ENCODE assay signal across 11 cellular contexts in genomic region chr14:69629225-69630127, GRCh38. TPM values are rescaled to one million over a fixed set of nuclear protein-coding genes. Genes with fewer than 3 reads are reported as not detected.
DNase-seq lines count a peak whose midpoint lies in the region; ATAC-seq and TF ChIP-seq lines count a peak whose summit lies in the region.
"Had no signal": no experiment of that assay in that cellular context is flagged by ENCODE, and none has a peak within 500 bp of the region (broad histone marks: within the 10 kb centered on the region; RNA-seq: fewer than 3 reads in every experiment).

No MANE protein-coding gene starts in this region.

- H4K20me1 ChIP-seq in fibroblast of lung (ENCODE audit: control insufficient read depth, extremely low read depth, insufficient read depth, low read length), result no peaks in the 10 kb centered on the region

- in situ Hi-C loops in G401 (cut with HindIII; ENCODE audit: low sequenced_read_pairs), result no loop called here

- H3K9ac ChIP-seq in fibroblast of lung (ENCODE audit: insufficient read depth, low read length), result no peak overlapping the region

- TF ChIP-seq CTCF in fibroblast of lung (conservative IDR thresholded peaks at IDR 0.05 in 1 of 2, IDR thresholded peaks at IDR 0.05 in 1 of 2; ENCODE audit: low read depth in 1 of 2, low read length in 2 of 2), result no peak

- no peaks in the 10 kb centered on the region for H3K9me3 ChIP-seq in fibroblast of lung (ENCODE audit: control insufficient read depth, insufficient read depth, low read depth, low read length)

- peak overlapping the region; percentile 23 for H3K27ac ChIP-seq in fibroblast of lung (ENCODE audit: insufficient read depth, low read length)

- H3K27me3 ChIP-seq in fibroblast of lung (ENCODE audit: control insufficient read depth, insufficient read depth, low read length), result no peaks in the 10 kb centered on the region

- H3K79me2 ChIP-seq in fibroblast of lung (ENCODE audit: control insufficient read depth, insufficient read depth, low read length), result peaks cover 24% of the 10 kb centered on the region

- H3K4me2 ChIP-seq in fibroblast of lung (ENCODE audit: extremely low read depth, insufficient read depth, low read length), result peak overlapping the region; percentile 42

- no peak overlapping the region for H2AFZ ChIP-seq in fibroblast of lung (ENCODE audit: low read length)

- H3K4me3 ChIP-seq in fibroblast of lung (replicated peaks in 1 of 4; ENCODE audit: control extremely low read depth in 1 of 4, insufficient read depth in 1 of 4, low read depth in 3 of 4, low read length in 4 of 4), result no peak overlapping the region

- DNase-seq in G401 (ENCODE audit: low spot score) (peak; percentile 51), NCI-H526 (lab: John Stamatoyannopoulos, UW) (peak; percentile 75 to 89), fibroblast of lung (ENCODE audit: low read depth in 2 of 2) (no peak), KG1 (lab: John Stamatoyannopoulos, UW) (no peak), pons (ENCODE audit: low spot score) (no peak), activated gamma-delta T cell (lab: John Stamatoyannopoulos, UW) (no peak)
- DNase-seq: NCI-H1694 treated with DMSO at 0.1 percent for 48 hours; stimulated activated CD4-positive, alpha-beta T cell treated with anti-CD3 and anti-CD28 coated beads, Interleukin-4, amount 100 ng/mL, for 24 hours had no signal

- H3K36me3 ChIP-seq in fibroblast of lung (ENCODE audit: control insufficient read depth, insufficient read depth, low read length), result no peaks in the 10 kb centered on the region

- ATAC-seq in GM18867 (IDR thresholded peaks at IDR 0.05; ENCODE audit: unreplicated experiment), result peak; percentile 49

- H3K4me1 ChIP-seq in fibroblast of lung (ENCODE audit: control insufficient read depth, extremely low read depth, insufficient read depth, low read length), result peaks cover 43% of the 10 kb centered on the region

RNA-seq across cellular contexts. Expression of gene SUSD6, which starts 18.1 kb away (rescaled TPM):
- total RNA-seq in G401 (2014; rRNA removed; shearing (Covaris generic)), result 1.4 and 1.5 TPM in 2 replicates
- 5.6 and 9.1 TPM in 2 replicates for total RNA-seq in fibroblast of lung
- 9.2 and 11.4 TPM in 2 replicates for polyA plus RNA-seq in fibroblast of lung
- 7.2 and 9.7 TPM in 2 replicates for polyA plus RNA-seq in fibroblast of lung (2012)
- polyA minus RNA-seq in fibroblast of lung (ENCODE audit: low replicate concordance), result 18.3 and 25.3 TPM in 2 replicates

RNA-seq across cellular contexts. Expression of gene CCDC177, which starts 54.8 kb away (rescaled TPM):
- 0.75 TPM in 1 of 2 replicates, not detected in the other for total RNA-seq in G401 (2014; rRNA removed; shearing (Covaris generic))
- not detected in 2 replicates for total RNA-seq in fibroblast of lung
- polyA plus RNA-seq in fibroblast of lung, result not detected in 2 replicates
- polyA plus RNA-seq in fibroblast of lung (2012), result not detected in 2 replicates
- polyA minus RNA-seq in fibroblast of lung (ENCODE audit: low replicate concordance), result not detected in 2 replicates
- total RNA-seq: fibroblast of villous mesenchyme; T-helper 2 cell treated with Interferon-gamma antibody and Interleukin-4, amounts not matched to agents 100 ng/mL and 5 ng/mL, for 36 hours had no signal

Comparison
In these comparisons a context has a peak if more than half of its experiments do, and no peak if none do; other contexts are left out.
1. DNase-seq: peak in G401 (single experiment) and NCI-H526 (2 of 2); none in fibroblast of lung (0 of 2), KG1 (single experiment), pons (single experiment) and activated gamma-delta T cell (single experiment).